11 cellular contexts compared by ENCODE assay signal in genomic region chr2:220076734-220077133, GRCh38.
DNase-seq lines count a peak whose midpoint lies in the region; ATAC-seq and TF ChIP-seq lines count a peak whose summit lies in the region.
"Had no signal": no experiment of that assay in that cellular context is flagged by ENCODE, and none has a peak within 500 bp of the region (broad histone marks: within the 10 kb centered on the region; RNA-seq: fewer than 3 reads in every experiment).

No MANE protein-coding gene starts in this region.

- H2AFZ ChIP-seq in GM23248: peak overlapping the region; percentile 76

- no peaks in the 10 kb centered on the region for H3K9me2 ChIP-seq in GM23248 (ENCODE audit: insufficient read depth)

- no peaks in the 10 kb centered on the region for H4K20me1 ChIP-seq in GM23248 (ENCODE audit: insufficient read depth)

- H3K36me3 ChIP-seq in GM23248 (ENCODE audit: low read depth): no peaks in the 10 kb centered on the region
- H3K36me3 ChIP-seq in HAP-1 (replicated peaks): no peaks in the 10 kb centered on the region

- DNase-seq in GM23248 (peak; percentile 87), T1000 (lab: John Stamatoyannopoulos, UW) (peak; percentile 8), foreskin keratinocyte (peak; percentile 12 to 38), skeletal muscle cell (ENCODE audit: low read depth) (peak; percentile 45), HAP-1 (ENCODE audit: low spot score in 2 of 2) (no peak), HuH-7.5 (ENCODE audit: low spot score) (no peak)
- DNase-seq in stimulated activated CD4-positive, alpha-beta T cell treated with anti-CD3 and anti-CD28 coated beads, Interleukin-4, amount 100 ng/mL, for 24 hours: no peak
- DNase-seq: GF-D8, NCI-H1436, T-cell had no signal

- TF ChIP-seq CTCF in foreskin keratinocyte (conservative IDR thresholded peaks at IDR 0.05): peak; percentile 49

- ATAC-seq in foreskin keratinocyte: peak; percentile 19
- no peak for ATAC-seq in HG03571 (IDR thresholded peaks at IDR 0.05; ENCODE audit: unreplicated experiment)
- ATAC-seq: T-cell had no signal

- 3 to 4% methylated on average over 9 of the region's 9 CpGs for whole genome bisulfite sequencing in GM23248 (ENCODE audit: low coverage in 1 of 2, low lambda C conversion rate in 2 of 2, missing lambda C conversion rate in 2 of 2), 2 experiments

- H3K4me1 ChIP-seq in GM23248 (ENCODE audit: insufficient read depth): peaks cover 25% of the 10 kb centered on the region
- no peaks in the 10 kb centered on the region for H3K4me1 ChIP-seq in foreskin keratinocyte
- no peaks in the 10 kb centered on the region for H3K4me1 ChIP-seq in HAP-1

- in situ Hi-C loops in GM23248 (cut with MboI): loop anchor here (25.0 kb wide), 2 partner anchors 1486 to 1886 kb away; partner anchors contain the start of gene EPHA4
- in situ Hi-C loops in HAP-1 (cut with MboI; ENCODE audit: low sequenced_read_pairs): no loop called here

- peaks cover 24% of the 10 kb centered on the region for H3F3A ChIP-seq in GM23248 (ENCODE audit: insufficient read depth)

- H3K4me3 ChIP-seq in GM23248 (peak overlapping the region; percentile 54), skeletal muscle cell (ENCODE audit: low read depth, low read length) (no peak overlapping the region), HAP-1 (no peak overlapping the region)

- peak overlapping the region; percentile 71 for H3K9ac ChIP-seq in GM23248

- H3K4me2 ChIP-seq in GM23248 (ENCODE audit: unreplicated experiment): peak overlapping the region; percentile 58

- peak overlapping the region; percentile 85 for H3K27ac ChIP-seq in GM23248
- no peak overlapping the region for H3K27ac ChIP-seq in foreskin keratinocyte

- no peaks in the 10 kb centered on the region for H3K79me2 ChIP-seq in GM23248 (ENCODE audit: insufficient read depth)

- H3K9me3 ChIP-seq in GM23248 (ENCODE audit: low read depth): no peaks in the 10 kb centered on the region
- H3K9me3 ChIP-seq in HAP-1: no peaks in the 10 kb centered on the region

- H3K27me3 ChIP-seq in GM23248 (replicated peaks; ENCODE audit: insufficient read depth) (no peaks in the 10 kb centered on the region), foreskin keratinocyte (no peaks in the 10 kb centered on the region), HAP-1 (ENCODE audit: low read depth) (peaks cover 37% of the 10 kb centered on the region)

Comparison
In these comparisons a context has a peak if more than half of its experiments do, and no peak if none do; other contexts are left out.
1. DNase-seq: peak in GM23248 (single experiment), T1000 (single experiment), foreskin keratinocyte (2 of 2) and skeletal muscle cell (single experiment); none in stimulated activated CD4-positive, alpha-beta T cell treated with anti-CD3 and anti-CD28 coated beads, Interleukin-4, amount 100 ng/mL, for 24 hours (single experiment), HAP-1 (0 of 2) and HuH-7.5 (single experiment).